ENCODE assay signal across 11 cellular contexts in the genomic region with DNA sequence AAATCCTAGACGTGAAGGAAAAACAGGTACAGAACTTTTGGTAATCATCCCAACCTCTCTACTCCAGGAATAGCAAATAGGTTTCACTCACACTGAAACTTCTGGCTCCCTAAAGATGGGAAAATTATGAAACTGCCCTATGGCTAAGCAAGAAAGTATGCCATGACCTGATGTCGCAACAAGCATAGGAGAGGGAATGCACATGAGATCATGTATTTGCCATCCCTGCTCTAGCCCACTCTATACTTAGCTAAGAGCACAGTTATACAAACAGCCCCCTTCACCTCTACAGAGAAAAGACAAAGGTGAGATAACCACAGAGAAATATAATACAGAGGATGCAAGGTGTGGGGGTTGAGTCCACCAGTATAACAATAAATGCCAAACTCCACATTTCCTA.
DNase-seq lines count a peak whose midpoint lies in the region; ATAC-seq and TF ChIP-seq lines count a peak whose summit lies in the region.
"Had no signal": no experiment of that assay in that cellular context is flagged by ENCODE, and none has a peak within 500 bp of the region (broad histone marks: within the 10 kb centered on the region; RNA-seq: fewer than 3 reads in every experiment).

No MANE protein-coding gene starts in this region.

- H3K4me1 Mint-ChIP-seq in stimulated activated memory B cell treated with anti-CD40 and anti-IgM and Interleukin-4, amounts not matched to agents 10 μg/mL and 1 μg/mL and 100 μg/mL, for 72 hours: peaks cover 42% of the 10 kb centered on the region
- H3K4me1 Mint-ChIP-seq in activated T-helper 17 cell treated with anti-CD3 and anti-CD28 coated beads, Interleukin-2, amount 50 U/mL, for 72 hours: peaks cover 3% of the 10 kb centered on the region

- H3K9me3 ChIP-seq in left lung: no peaks in the 10 kb centered on the region
- H3K9me3 ChIP-seq: esophagus muscularis mucosa had no signal

- no peaks in the 10 kb centered on the region for H3K27me3 ChIP-seq in left lung
- H3K27me3 ChIP-seq: esophagus muscularis mucosa had no signal

- H3K27ac Mint-ChIP-seq in stimulated activated memory B cell treated with anti-CD40 and anti-IgM and Interleukin-4, amounts not matched to agents 10 μg/mL and 1 μg/mL and 100 μg/mL, for 72 hours: no peak overlapping the region
- no peak overlapping the region for H3K27ac Mint-ChIP-seq in activated T-helper 17 cell treated with anti-CD3 and anti-CD28 coated beads, Interleukin-2, amount 50 U/mL, for 72 hours
- H3K27ac Mint-ChIP-seq: naive thymus-derived CD8-positive, alpha-beta T cell had no signal

- ATAC-seq in left lung: peak; percentile 82
- no peak for ATAC-seq in stimulated activated memory B cell treated with anti-CD40 and anti-IgM and Interleukin-4, amounts not matched to agents 10 μg/mL and 1 μg/mL and 100 μg/mL, for 72 hours
- no peak for ATAC-seq in activated T-helper 17 cell treated with anti-CD3 and anti-CD28 coated beads, Interleukin-2, amount 50 U/mL, for 72 hours (replicated peaks)
- no peak for ATAC-seq in HG03571 (IDR thresholded peaks at IDR 0.05; ENCODE audit: unreplicated experiment)
- ATAC-seq: naive thymus-derived CD8-positive, alpha-beta T cell had no signal

- peaks cover 17% of the 10 kb centered on the region for H3K36me3 Mint-ChIP-seq in stimulated activated memory B cell treated with anti-CD40 and anti-IgM and Interleukin-4, amounts not matched to agents 10 μg/mL and 1 μg/mL and 100 μg/mL, for 72 hours
- H3K36me3 Mint-ChIP-seq in activated T-helper 17 cell treated with anti-CD3 and anti-CD28 coated beads, Interleukin-2, amount 50 U/mL, for 72 hours (ENCODE audit: low read depth): no peaks in the 10 kb centered on the region

- TF ChIP-seq CTCF in AG09319 (IDR thresholded peaks at IDR 0.05; ENCODE audit: low read depth, low read length) (no peak), left lung (IDR thresholded peaks at IDR 0.05) (no peak)

- no peaks in the 10 kb centered on the region for H3K27me3 Mint-ChIP-seq in stimulated activated memory B cell treated with anti-CD40 and anti-IgM and Interleukin-4, amounts not matched to agents 10 μg/mL and 1 μg/mL and 100 μg/mL, for 72 hours
- H3K27me3 Mint-ChIP-seq in activated T-helper 17 cell treated with anti-CD3 and anti-CD28 coated beads, Interleukin-2, amount 50 U/mL, for 72 hours: no peaks in the 10 kb centered on the region
- H3K27me3 Mint-ChIP-seq: naive thymus-derived CD8-positive, alpha-beta T cell had no signal

- H3K4me3 Mint-ChIP-seq in stimulated activated memory B cell treated with anti-CD40 and anti-IgM and Interleukin-4, amounts not matched to agents 10 μg/mL and 1 μg/mL and 100 μg/mL, for 72 hours: no peak overlapping the region
- H3K4me3 Mint-ChIP-seq in activated T-helper 17 cell treated with anti-CD3 and anti-CD28 coated beads, Interleukin-2, amount 50 U/mL, for 72 hours: no peak overlapping the region

- H3K9me3 Mint-ChIP-seq in stimulated activated memory B cell treated with anti-CD40 and anti-IgM and Interleukin-4, amounts not matched to agents 10 μg/mL and 1 μg/mL and 100 μg/mL, for 72 hours: no peaks in the 10 kb centered on the region
- H3K9me3 Mint-ChIP-seq in activated T-helper 17 cell treated with anti-CD3 and anti-CD28 coated beads, Interleukin-2, amount 50 U/mL, for 72 hours: no peaks in the 10 kb centered on the region
- H3K9me3 Mint-ChIP-seq: naive thymus-derived CD8-positive, alpha-beta T cell had no signal

- no peaks in the 10 kb centered on the region for H3K36me3 ChIP-seq in left lung
- H3K36me3 ChIP-seq: esophagus muscularis mucosa had no signal

- H3K4me3 ChIP-seq in left lung: no peak overlapping the region
- H3K4me3 ChIP-seq: esophagus muscularis mucosa had no signal

- H3K27ac ChIP-seq in left lung: no peak overlapping the region
- H3K27ac ChIP-seq: esophagus muscularis mucosa had no signal

- peaks cover 0 to 50% of the 10 kb centered on the region in 2 donors for H3K4me1 ChIP-seq in left lung

- DNase-seq in AG09319 (ENCODE audit: extremely low read depth, low read depth) (peak; percentile 45), HuH-7.5 (ENCODE audit: low spot score) (peak; percentile 15), amniotic epithelial cell (ENCODE audit: low read depth) (peak; percentile 91), left lung (no peak), NCI-H1694 (lab: John Stamatoyannopoulos, UW) (no peak)
- DNase-seq: DMS79 treated with DMSO at 0.1 percent for 48 hours; naive thymus-derived CD8-positive, alpha-beta T cell had no signal

- intact Hi-C loops in left lung (cut with DNase I): no loop called here

Comparison
In these comparisons a context has a peak if more than half of its experiments do, and no peak if none do; other contexts are left out.
1. DNase-seq: peak in AG09319 (single experiment), HuH-7.5 (single experiment) and amniotic epithelial cell (single experiment); none in left lung (0 of 2) and NCI-H1694 (single experiment).